Comparison of ENCODE assay signal across 17 cellular contexts in the genomic region with DNA sequence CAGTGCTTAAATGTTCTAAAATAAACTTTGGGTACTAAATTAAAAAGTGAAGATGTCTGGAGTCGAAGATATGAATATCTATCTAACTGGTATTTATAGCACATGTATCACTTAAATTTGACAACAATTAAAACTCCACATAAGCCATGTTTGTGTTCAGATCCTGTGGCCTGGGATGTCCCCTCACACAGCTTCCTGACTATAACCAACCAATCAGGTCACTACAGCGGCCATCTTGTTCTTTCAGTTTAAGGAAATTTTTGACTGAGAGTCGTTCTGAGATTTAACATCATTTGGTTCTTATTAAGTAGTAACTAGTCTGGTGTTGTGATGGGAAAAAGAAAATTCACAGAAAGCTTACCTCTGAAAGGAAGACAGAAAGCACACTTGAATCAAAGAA.
"Had no signal": no experiment of that assay in that cellular context is flagged by ENCODE, and none has a peak within 500 bp of the region (broad histone marks: within the 10 kb centered on the region; RNA-seq: fewer than 3 reads in every experiment).

No MANE protein-coding gene starts in this region.

- H3K27ac ChIP-seq: left lung, psoas muscle, sigmoid colon had no signal

- H3K36me3 ChIP-seq: left lung, sigmoid colon had no signal

- H3K4me1 ChIP-seq: left lung, psoas muscle, sigmoid colon had no signal

- DNase-seq: activated CD4-positive, alpha-beta T cell treated with anti-CD3 and anti-CD28 coated beads for 48 hours; activated CD8-positive, alpha-beta memory T cell treated with anti-CD3 and anti-CD28 coated beads, Interleukin-2, amount 50 U/mL, for 48 hours; activated CD8-positive, alpha-beta T cell treated with anti-CD3 and anti-CD28 coated beads, Interleukin-2, amount 10 ng/mL, durations not matched to agents 7 days and 5 days; activated naive CD8-positive, alpha-beta T cell treated with anti-CD3 and anti-CD28 coated beads, Interleukin-2, amount 10 ng/mL, durations not matched to agents 7 days and 5 days; aorta; caudate nucleus; dermis blood vessel endothelial cell; head of caudate nucleus; left lung; mucosa of descending colon; occipital lobe; psoas muscle; sigmoid colon; stimulated activated CD4-positive, alpha-beta T cell treated with anti-CD3 and anti-CD28 coated beads, Interleukin-12 subunit alpha, Interleukin-12 subunit beta, amount 100 ng/mL, for 4 hours; stimulated activated naive CD4-positive, alpha-beta T cell; T-helper 17 cell had no signal

- H3K9me3 ChIP-seq: mucosa of descending colon, sigmoid colon had no signal

- H3K4me3 ChIP-seq: left lung, mucosa of descending colon, psoas muscle, sigmoid colon had no signal

- ATAC-seq: activated CD8-positive, alpha-beta T cell treated with anti-CD3 and anti-CD28 coated beads, Interleukin-2, amount 10 ng/mL, durations not matched to agents 7 days and 5 days; left lung; mucosa of descending colon; psoas muscle; T-helper 17 cell; WTC11 had no signal

- H3K27me3 ChIP-seq: left lung, sigmoid colon had no signal
